21 cellular contexts compared by ENCODE assay signal in the genomic region with DNA sequence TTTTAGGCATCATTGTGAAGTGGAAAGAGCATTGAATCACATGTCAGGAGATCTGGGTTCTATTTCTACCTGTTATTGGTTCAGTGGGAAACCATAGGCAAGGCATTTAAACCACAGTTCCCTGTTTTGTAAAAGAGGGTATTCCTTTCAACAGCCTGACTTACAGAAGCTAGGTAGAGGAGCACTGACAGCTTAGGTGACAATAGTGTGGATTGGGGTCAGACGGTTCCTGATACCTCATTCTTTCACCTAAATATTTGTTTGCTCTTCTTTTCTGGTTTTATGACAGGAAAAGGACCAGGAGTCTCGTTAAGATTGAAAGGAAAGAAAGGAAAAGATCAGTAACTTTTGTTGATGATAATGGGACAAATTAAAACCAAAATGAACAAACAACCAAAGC. TPM values are rescaled to one million over a fixed set of nuclear protein-coding genes. Genes with fewer than 3 reads are reported as not detected.
DNase-seq lines count a peak whose midpoint lies in the region; ATAC-seq and TF ChIP-seq lines count a peak whose summit lies in the region.
"Had no signal": no experiment of that assay in that cellular context is flagged by ENCODE, and none has a peak within 500 bp of the region (broad histone marks: within the 10 kb centered on the region; RNA-seq: fewer than 3 reads in every experiment).

No MANE protein-coding gene starts in this region.

- ATAC-seq in WTC11 (peak; percentile 87), HG03565 (IDR thresholded peaks at IDR 0.05; ENCODE audit: unreplicated experiment) (no peak)
- ATAC-seq in activated CD4-positive, CD25-positive, alpha-beta regulatory T cell treated with anti-CD3 and anti-CD28 coated beads, Interleukin-2, amount 50 U/mL, for 24 hours, result no peak
- ATAC-seq: A549, GM23338 had no signal

- H3K27ac ChIP-seq in HEK293 (ENCODE audit: extremely low read depth, low read depth, low read length), result no peak overlapping the region
- no peak overlapping the region for H3K27ac ChIP-seq in endodermal cell (ENCODE audit: low read depth, low read length)
- H3K27ac ChIP-seq: A549 had no signal

- 28% methylated on average over 2 of the region's 2 CpGs; no CpG with 5 or more reads in 1 of the 2 experiments for WGBS in endodermal cell (ENCODE audit: insufficient coverage in 1 of 2, insufficient read length in 1 of 2), 2 experiments

- H3K36me3 ChIP-seq in HEK293 (ENCODE audit: control insufficient read depth in 2 of 2, insufficient read depth in 1 of 2, low read length in 2 of 2), result no peaks in the 10 kb centered on the region
- no peaks in the 10 kb centered on the region for H3K36me3 ChIP-seq in endodermal cell (ENCODE audit: control insufficient read depth, insufficient read depth, low read length)
- H3K36me3 ChIP-seq: HAP-1 had no signal

- peak overlapping the region; percentile 39 for H3K9ac ChIP-seq in endodermal cell (ENCODE audit: extremely low read depth, low read length, poor library complexity, severe bottlenecking)

- H3K4me3 ChIP-seq in HEK293 (ENCODE audit: low read depth, low read length), result no peak overlapping the region
- peak overlapping the region; percentile 42 for H3K4me3 ChIP-seq in endodermal cell (ENCODE audit: low read length)
- H3K4me3 ChIP-seq: A549, GM23338, HAP-1 had no signal

- H3K36me3 Mint-ChIP-seq in WTC11, result peaks cover 3% of the 10 kb centered on the region
- H3K36me3 Mint-ChIP-seq in endodermal cell (ENCODE audit: low read depth), result peaks cover 5% of the 10 kb centered on the region
- H3K36me3 Mint-ChIP-seq: CD4-positive, alpha-beta memory T cell had no signal

- H3K9me3 Mint-ChIP-seq in WTC11, result peaks cover 4% of the 10 kb centered on the region
- H3K9me3 Mint-ChIP-seq in endodermal cell, result peaks cover 13% of the 10 kb centered on the region

- H3K4me1 Mint-ChIP-seq in WTC11 (peaks cover 11% of the 10 kb centered on the region), endodermal cell (peaks cover 39% of the 10 kb centered on the region)
- H3K4me1 Mint-ChIP-seq: CD4-positive, alpha-beta memory T cell had no signal

- TF ChIP-seq CTCF in HEK293 (tag by site-specific recombination; IDR thresholded peaks at IDR 0.05) (no peak), WTC11 (IDR thresholded peaks at IDR 0.05) (no peak), endodermal cell (conservative IDR thresholded peaks at IDR 0.05) (no peak)

- H3K27me3 Mint-ChIP-seq in WTC11 (ENCODE audit: low read depth) (peaks cover 12% of the 10 kb centered on the region), endodermal cell (ENCODE audit: insufficient read depth) (peaks cover 14% of the 10 kb centered on the region)

- H3K4me3 Mint-ChIP-seq in WTC11 (no peak overlapping the region), endodermal cell (no peak overlapping the region)
- H3K4me3 Mint-ChIP-seq: CD4-positive, alpha-beta memory T cell; GM23338 had no signal

- peak; percentile 64 for DNase-seq in NCI-H748 (lab: John Stamatoyannopoulos, UW; ENCODE audit: unreplicated experiment)
- DNase-seq in WTC11 (ENCODE audit: low spot score), result no peak
- DNase-seq in endodermal cell, result no peak
- DNase-seq in effector CD8-positive, alpha-beta T cell (lab: John Stamatoyannopoulos, UW), result no peak
- DNase-seq in stimulated activated naive CD4-positive, alpha-beta T cell treated with Interleukin-2 at 50 U/mL for 16 hours (lab: John Stamatoyannopoulos, UW), result no peak
- DNase-seq: 8988T, ACHN, AML-193, C1 segment of cervical spinal cord, Calu3, DMS53, DMS79 treated with DMSO at 0.1 percent for 48 hours, GF-D8 had no signal

- H3K9me3 ChIP-seq in HEK293 (ENCODE audit: control insufficient read depth, insufficient read depth, low read depth, low read length) (no peaks in the 10 kb centered on the region), endodermal cell (ENCODE audit: control insufficient read depth, low read length) (peaks cover 27% of the 10 kb centered on the region)
- H3K9me3 ChIP-seq: A549, HAP-1 had no signal

- POLR2A ChIA-PET in HEK293 (lab: Yijun Ruan, JAX) (no interaction called here), WTC11 (lab: Charles Lee) (no interaction called here)

- no peaks in the 10 kb centered on the region for H3K4me1 ChIP-seq in HEK293 (ENCODE audit: control insufficient read depth, insufficient read depth, low read length)
- H3K4me1 ChIP-seq in endodermal cell (ENCODE audit: control insufficient read depth, insufficient read depth, low read length), result peaks cover 3% of the 10 kb centered on the region
- H3K4me1 ChIP-seq: A549, HAP-1 had no signal

- H3K27ac Mint-ChIP-seq in WTC11, result no peak overlapping the region
- peak overlapping the region; percentile 67 for H3K27ac Mint-ChIP-seq in endodermal cell
- H3K27ac Mint-ChIP-seq: CD4-positive, alpha-beta memory T cell; GM23338 had no signal

- no peaks in the 10 kb centered on the region for H3K27me3 ChIP-seq in endodermal cell (ENCODE audit: control insufficient read depth, insufficient read depth, low read length, poor library complexity, severe bottlenecking)

- CTCF ChIA-PET in HEK293 (lab: Yijun Ruan, JAX) (interaction anchor here (0.6 kb wide), 1 partner anchor 29 kb away, joined by 3 read pairs; no protein-coding TSS in a partner anchor), WTC11 (lab: Charles Lee) (no interaction called here)

TF ChIP-seq in HEK293, 187 proteins besides CTCF, POLR2A, EP300 and RAD21:
- TF ChIP-seq ZNF664 (tag by site-specific recombination; IDR thresholded peaks at IDR 0.05), result no peak
- TF ChIP-seq ZBTB7A (tag by site-specific recombination; IDR thresholded peaks at IDR 0.05; ENCODE audit: low read depth), result no peak
- TF ChIP-seq MYNN (tag by site-specific recombination; IDR thresholded peaks at IDR 0.05; ENCODE audit: borderline replicate concordance), result 0 out of 2 replicates have a peak, but pooled peaks have one; percentile 29
TF ChIP-seq in HEK293: peak in this region for 1.

TF ChIP-seq in WTC11, 78 proteins besides CTCF, POLR2A, EP300 and RAD21:
- TF ChIP-seq FOXP1 (CRISPR knock-in tag; IDR thresholded peaks at IDR 0.05; ENCODE audit: borderline replicate concordance) (no peak), IRF2 (CRISPR knock-in tag; IDR thresholded peaks at IDR 0.05; ENCODE audit: borderline replicate concordance, low read depth) (no peak)

RNA-seq across cellular contexts. Expression of gene PDLIM5, which starts 15.9 kb away (rescaled TPM):
- total RNA-seq in WTC11 (2021) (46.3 to 52.0 TPM (median 51.5 TPM) in 3 replicates), endodermal cell (100 to 1,000 TPM in 1 of 2 donors, 10 to 100 TPM in 1; 91.0 to 149 TPM)
- 59.0 TPM for polyA plus RNA-seq in endodermal cell (2013, experiment 1 of 2)
- polyA plus RNA-seq in endodermal cell (2013, experiment 2 of 2), result 48.0 TPM
- total RNA-seq: G401 had no signal
